1 cellular context compared by ENCODE assay signal in the genomic region with DNA sequence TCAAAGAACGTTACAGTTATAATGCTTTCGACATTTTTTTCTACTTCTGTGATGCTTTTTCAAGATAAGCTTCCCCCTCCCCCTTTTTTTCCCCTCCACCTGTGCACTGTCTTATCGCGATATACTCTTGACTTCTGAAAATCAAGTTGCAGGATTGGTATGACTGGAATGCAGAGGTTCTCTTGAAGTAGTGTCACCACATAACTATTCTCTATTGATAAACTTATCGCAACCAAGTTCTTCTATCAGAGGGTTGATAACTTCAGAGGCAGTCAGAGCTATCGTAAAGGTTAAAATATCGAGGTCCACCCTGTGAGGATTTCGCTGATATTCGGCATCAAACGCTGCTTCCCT.
A peak's percentile ranks its signal among the peaks of the same experiment; 100 is the strongest.
TF ChIP-seq lines count a peak whose summit lies in the region.

No MANE protein-coding gene starts in this region.

TF ChIP-seq in H1, 55 proteins besides CTCF, POLR2A, EP300 and RAD21:
- TF ChIP-seq, protein P1, sequence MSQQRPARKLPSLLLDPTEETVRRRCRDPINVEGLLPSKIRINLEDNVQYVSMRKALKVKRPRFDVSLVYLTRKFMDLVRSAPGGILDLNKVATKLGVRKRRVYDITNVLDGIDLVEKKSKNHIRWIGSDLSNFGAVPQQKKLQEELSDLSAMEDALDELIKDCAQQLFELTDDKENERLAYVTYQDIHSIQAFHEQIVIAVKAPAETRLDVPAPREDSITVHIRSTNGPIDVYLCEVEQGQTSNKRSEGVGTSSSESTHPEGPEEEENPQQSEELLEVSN (IDR thresholded peaks at IDR 0.05), result no peak
- TF ChIP-seq, protein P2, sequence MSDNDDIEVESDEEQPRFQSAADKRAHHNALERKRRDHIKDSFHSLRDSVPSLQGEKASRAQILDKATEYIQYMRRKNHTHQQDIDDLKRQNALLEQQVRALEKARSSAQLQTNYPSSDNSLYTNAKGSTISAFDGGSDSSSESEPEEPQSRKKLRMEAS (IDR thresholded peaks at IDR 0.05), result no peak
- no peak for TF ChIP-seq SIRT6 (IDR thresholded peaks at IDR 0.05; ENCODE audit: low read length)
- TF ChIP-seq SUZ12 (IDR thresholded peaks at IDR 0.05; ENCODE audit: low read length), result no peak
- TF ChIP-seq KDM1A (IDR thresholded peaks at IDR 0.05; ENCODE audit: borderline replicate concordance, low read length), result no peak
- TF ChIP-seq TEAD4 (IDR thresholded peaks at IDR 0.05; ENCODE audit: low read depth, low read length), result peak; percentile 75
- no peak for TF ChIP-seq HDAC2 (IDR thresholded peaks at IDR 0.05; ENCODE audit: borderline replicate concordance in 1 of 2, low read depth in 2 of 2, low read length in 2 of 2)
- no peak for TF ChIP-seq GABPA (IDR thresholded peaks at IDR 0.05; ENCODE audit: borderline replicate concordance, insufficient read depth, low read length)
- TF ChIP-seq BCL11A (IDR thresholded peaks at IDR 0.05; ENCODE audit: low read depth in 2 of 2, low read length in 2 of 2), result no peak
- no peak for TF ChIP-seq JUND (IDR thresholded peaks at IDR 0.05; ENCODE audit: low read length)
- peak; percentile 85; the same call in 1 of the 2 replicates for TF ChIP-seq BACH1 (IDR thresholded peaks at IDR 0.05; ENCODE audit: low read length)
- TF ChIP-seq SP4 (IDR thresholded peaks at IDR 0.05; ENCODE audit: low read length), result no peak
- TF ChIP-seq SP1 (IDR thresholded peaks at IDR 0.05; ENCODE audit: low read depth, low read length), result no peak
- TF ChIP-seq YY1 (IDR thresholded peaks at IDR 0.05; ENCODE audit: low read depth, low read length), result no peak
- TF ChIP-seq, protein P3, sequence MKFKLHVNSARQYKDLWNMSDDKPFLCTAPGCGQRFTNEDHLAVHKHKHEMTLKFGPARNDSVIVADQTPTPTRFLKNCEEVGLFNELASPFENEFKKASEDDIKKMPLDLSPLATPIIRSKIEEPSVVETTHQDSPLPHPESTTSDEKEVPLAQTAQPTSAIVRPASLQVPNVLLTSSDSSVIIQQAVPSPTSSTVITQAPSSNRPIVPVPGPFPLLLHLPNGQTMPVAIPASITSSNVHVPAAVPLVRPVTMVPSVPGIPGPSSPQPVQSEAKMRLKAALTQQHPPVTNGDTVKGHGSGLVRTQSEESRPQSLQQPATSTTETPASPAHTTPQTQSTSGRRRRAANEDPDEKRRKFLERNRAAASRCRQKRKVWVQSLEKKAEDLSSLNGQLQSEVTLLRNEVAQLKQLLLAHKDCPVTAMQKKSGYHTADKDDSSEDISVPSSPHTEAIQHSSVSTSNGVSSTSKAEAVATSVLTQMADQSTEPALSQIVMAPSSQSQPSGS (IDR thresholded peaks at IDR 0.05; ENCODE audit: low read length), result no peak
- no peak for TF ChIP-seq RBBP5 (IDR thresholded peaks at IDR 0.05; ENCODE audit: borderline replicate concordance, low read depth, low read length)
- no peak for TF ChIP-seq FOSL1 (IDR thresholded peaks at IDR 0.05; ENCODE audit: insufficient read depth, low read depth, low read length)
- TF ChIP-seq BRCA1 (IDR thresholded peaks at IDR 0.05; ENCODE audit: low read depth, low read length), result peak; percentile 60
- TF ChIP-seq CHD2 (IDR thresholded peaks at IDR 0.05; ENCODE audit: low read length), result peak; percentile 90
- no peak for TF ChIP-seq SP2 (IDR thresholded peaks at IDR 0.05; ENCODE audit: low read length)
- no peak for TF ChIP-seq CBX5 (IDR thresholded peaks at IDR 0.05; ENCODE audit: low read depth, low read length)
- no peak for TF ChIP-seq ASH2L (IDR thresholded peaks at IDR 0.05; ENCODE audit: low read length)
